ENCODE assay signal across 19 cellular contexts in the genomic region with DNA sequence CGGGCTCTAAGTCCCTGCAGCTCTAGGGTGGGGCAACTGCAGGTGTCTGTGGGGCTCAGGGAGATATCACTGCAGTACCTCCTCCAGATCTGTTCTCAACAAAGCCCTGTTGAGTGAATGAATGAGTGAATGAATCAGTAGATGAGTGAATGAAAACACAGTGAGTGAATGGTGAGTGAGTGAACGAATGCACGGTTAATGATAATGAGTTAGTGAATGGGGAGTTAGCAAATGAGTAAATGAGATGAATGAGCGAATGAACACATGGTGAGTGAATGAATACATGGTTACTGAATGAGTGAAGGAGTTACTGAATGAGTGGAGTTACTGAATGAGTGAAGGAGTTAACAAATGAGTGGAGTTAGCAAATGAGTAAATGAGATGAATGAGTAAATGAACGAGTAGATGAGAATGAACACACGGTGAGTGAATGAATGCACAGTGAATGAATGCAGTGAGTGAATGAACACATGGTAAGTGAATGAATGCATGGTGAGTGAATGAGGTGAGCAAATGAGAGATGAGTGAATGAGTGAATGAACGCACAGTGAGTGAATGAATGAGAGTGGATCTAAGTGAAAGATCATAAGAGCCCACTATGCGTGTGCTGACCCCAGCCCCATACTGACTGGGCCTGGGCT. TPM values are rescaled to one million over a fixed set of nuclear protein-coding genes. Genes with fewer than 3 reads are reported as not detected.
DNase-seq lines count a peak whose midpoint lies in the region; ATAC-seq, FAIRE-seq and TF ChIP-seq lines count a peak whose summit lies in the region.
"Had no signal": no experiment of that assay in that cellular context is flagged by ENCODE, and none has a peak within 500 bp of the region (broad histone marks: within the 10 kb centered on the region; RNA-seq: fewer than 3 reads in every experiment).

No MANE protein-coding gene starts in this region.

- H3K9ac ChIP-seq in GM12878 (ENCODE audit: control insufficient read depth, insufficient read depth, low read length): no peak overlapping the region
- H3K9ac ChIP-seq in GM23248: no peak overlapping the region
- no peak overlapping the region for H3K9ac ChIP-seq in smooth muscle cell (ENCODE audit: low read depth)

- TF ChIP-seq RAD21 in GM12878 (IDR thresholded peaks at IDR 0.05; ENCODE audit: insufficient read depth, low read depth, low read length): no peak

- H3K9me2 ChIP-seq in GM23248 (ENCODE audit: insufficient read depth): no peaks in the 10 kb centered on the region

- RAD21 ChIA-PET in GM12878 (lab: Charles Lee; ENCODE audit: unreplicated experiment): no interaction called here

- H3F3A ChIP-seq in GM23248 (ENCODE audit: insufficient read depth): no peaks in the 10 kb centered on the region
- no peaks in the 10 kb centered on the region for H3F3A ChIP-seq in smooth muscle cell (ENCODE audit: low read depth)

- BruUV-seq in GM12878 (replicated peaks; lab: Mats Ljungman, UMichigan): no TSS peak

- CTCF ChIA-PET in GM12878 (lab: Yijun Ruan, JAX): no interaction called here

- H3K36me3 Mint-ChIP-seq in activated naive CD4-positive, alpha-beta T cell treated with anti-CD3 and anti-CD28 coated beads, Interleukin-2, amount 50 U/mL, for 72 hours: no peaks in the 10 kb centered on the region
- H3K36me3 Mint-ChIP-seq: CD8-positive, alpha-beta T cell had no signal

- WGBS in GM12878 (ENCODE audit: insufficient coverage, insufficient replicate concordance, low lambda C conversion rate, missing lambda C conversion rate): 7% methylated on average over 8 of the region's 8 CpGs
- WGBS in GM23248 (ENCODE audit: low coverage in 1 of 2, low lambda C conversion rate in 2 of 2, missing lambda C conversion rate in 2 of 2), 2 experiments: 89 to 90% methylated on average over 8 of the region's 8 CpGs
- 94% methylated on average over 8 of the region's 8 CpGs for WGBS in smooth muscle cell (ENCODE audit: low lambda C conversion rate)

- no peaks in the 10 kb centered on the region for H4K20me1 ChIP-seq in GM12878 (ENCODE audit: control insufficient read depth, insufficient read depth)
- no peaks in the 10 kb centered on the region for H4K20me1 ChIP-seq in GM23248 (ENCODE audit: insufficient read depth)
- no peaks in the 10 kb centered on the region for H4K20me1 ChIP-seq in smooth muscle cell (ENCODE audit: low read depth)

- peaks cover 4% of the 10 kb centered on the region in 2 donors for H3K9me3 Mint-ChIP-seq in activated naive CD4-positive, alpha-beta T cell treated with anti-CD3 and anti-CD28 coated beads, Interleukin-2, amount 50 U/mL, for 72 hours
- H3K9me3 Mint-ChIP-seq: CD8-positive, alpha-beta T cell had no signal

- H3K4me1 ChIP-seq in GM12878 (ENCODE audit: control insufficient read depth, insufficient read depth, low read length): no peaks in the 10 kb centered on the region
- H3K4me1 ChIP-seq in lower lobe of right lung: peaks cover 10% of the 10 kb centered on the region
- H3K4me1 ChIP-seq in GM23248 (ENCODE audit: insufficient read depth): 0 out of 2 replicates have a peak, but pooled peaks cover 3% of the 10 kb centered on the region
- no peaks in the 10 kb centered on the region for H3K4me1 ChIP-seq in smooth muscle cell (ENCODE audit: low read depth)
- H3K4me1 ChIP-seq: A549, Caco-2, HAP-1 had no signal

- H2AFZ ChIP-seq in GM12878 (ENCODE audit: control insufficient read depth, low read depth, low read length): no peak overlapping the region
- H2AFZ ChIP-seq in GM23248: no peak overlapping the region
- no peak overlapping the region for H2AFZ ChIP-seq in smooth muscle cell (ENCODE audit: low read depth)

- H3K9me3 ChIP-seq in GM12878 (replicated peaks; ENCODE audit: control insufficient read depth, insufficient read depth, low read length) (no peaks in the 10 kb centered on the region), lower lobe of right lung (no peaks in the 10 kb centered on the region), GM23248 (ENCODE audit: low read depth) (no peaks in the 10 kb centered on the region), smooth muscle cell (replicated peaks; ENCODE audit: low read depth) (no peaks in the 10 kb centered on the region)
- H3K9me3 ChIP-seq: A549, Caco-2, HAP-1 had no signal

- TF ChIP-seq CTCF in GM12878 (IDR thresholded peaks at IDR 0.05 in 2 of 3, conservative IDR thresholded peaks at IDR 0.05 in 1 of 3; ENCODE audit: control insufficient read depth in 2 of 3, extremely low read depth in 1 of 3, insufficient read depth in 1 of 3, low read depth in 3 of 3, low read length in 3 of 3) (no peak), lower lobe of right lung (IDR thresholded peaks at IDR 0.05) (no peak), smooth muscle cell (IDR thresholded peaks at IDR 0.05; ENCODE audit: borderline replicate concordance, insufficient read depth, poor library complexity, severe bottlenecking) (no peak)

- no peak overlapping the region for H3K4me3 ChIP-seq in GM12878
- no peak overlapping the region for H3K4me3 ChIP-seq in lower lobe of right lung
- no peak overlapping the region for H3K4me3 ChIP-seq in GM23248
- no peak overlapping the region for H3K4me3 ChIP-seq in smooth muscle cell
- H3K4me3 ChIP-seq: A549, HAP-1 had no signal

- H3K79me2 ChIP-seq in GM12878 (ENCODE audit: control insufficient read depth, insufficient read depth, low read length) (no peaks in the 10 kb centered on the region), GM23248 (ENCODE audit: insufficient read depth) (no peaks in the 10 kb centered on the region), smooth muscle cell (ENCODE audit: low read depth) (no peaks in the 10 kb centered on the region)

- in situ Hi-C loops in GM12878 (cut with MboI): no loop called here
- in situ Hi-C loops in GM23248 (cut with MboI): no loop called here

- H3K4me2 ChIP-seq in GM12878 (ENCODE audit: control insufficient read depth, insufficient read depth) (no peak overlapping the region), GM23248 (ENCODE audit: unreplicated experiment) (no peak overlapping the region), smooth muscle cell (no peak overlapping the region)
- H3K4me2 ChIP-seq: A549 had no signal

- POLR2A ChIA-PET in GM12878 (lab: Charles Lee): no interaction called here

- no peak for FAIRE-seq in GM12878 (lab: Jason Lieb, UNC)
- FAIRE-seq in urothelium cell line (lab: Jason Lieb, UNC): peak; percentile 17
- FAIRE-seq: A549, G401.6, H54 had no signal

- SMC1A ChIA-PET in GM12878 (lab: Charles Lee; ENCODE audit: uncharacterized antibody, unreplicated experiment): no interaction called here

- H3K36me3 ChIP-seq in GM12878 (ENCODE audit: control insufficient read depth in 2 of 2, insufficient read depth in 2 of 2, low read length in 1 of 2): no peaks in the 10 kb centered on the region; a peak in 1 of 4 replicates
- H3K36me3 ChIP-seq in lower lobe of right lung: no peaks in the 10 kb centered on the region
- H3K36me3 ChIP-seq in GM23248 (ENCODE audit: low read depth): no peaks in the 10 kb centered on the region
- H3K36me3 ChIP-seq in smooth muscle cell (ENCODE audit: low read depth): no peaks in the 10 kb centered on the region
- H3K36me3 ChIP-seq: HAP-1 had no signal

- DNase-seq in activated naive CD4-positive, alpha-beta T cell treated with anti-CD3 and anti-CD28 coated beads, Interleukin-2, amount 50 U/mL, for 72 hours (ENCODE audit: low spot score in 2 of 2): no peak
- DNase-seq in activated naive CD4-positive, alpha-beta T cell treated with Interleukin-2 at 50 U/mL for 16 hours: no peak
- no peak for DNase-seq in GM12878 (ENCODE audit: low read depth, low spot score)
- DNase-seq in lower lobe of right lung: peak; percentile 3
- DNase-seq in urothelium cell line (ENCODE audit: low spot score): no peak
- DNase-seq in GM23248: no peak
- DNase-seq in smooth muscle cell (lab: John Stamatoyannopoulos, UW; ENCODE audit: unreplicated experiment): no peak
- DNase-seq in LoVo (ENCODE audit: low spot score): no peak
- DNase-seq: 8988T; ACHN; Caco-2; CD8-positive, alpha-beta T cell; DMS153; DND-41; GOT3 had no signal

- no peak overlapping the region for H3K27ac ChIP-seq in GM12878 (ENCODE audit: control insufficient read depth, insufficient read depth)
- H3K27ac ChIP-seq in lower lobe of right lung: no peak overlapping the region
- no peak overlapping the region for H3K27ac ChIP-seq in GM23248
- no peak overlapping the region for H3K27ac ChIP-seq in smooth muscle cell (ENCODE audit: low read depth)
- H3K27ac ChIP-seq: A549 had no signal

- no peak for TF ChIP-seq EP300 in GM12878 (IDR thresholded peaks at IDR 0.05; ENCODE audit: borderline replicate concordance in 1 of 2, control insufficient read depth in 1 of 2, low read depth in 2 of 2, low read length in 2 of 2)

- H3K27me3 ChIP-seq in GM12878 (replicated peaks in 1 of 2; ENCODE audit: control insufficient read depth in 2 of 2, insufficient read depth in 2 of 2, low read length in 1 of 2): no peaks in the 10 kb centered on the region
- H3K27me3 ChIP-seq in lower lobe of right lung (ENCODE audit: low read depth): no peaks in the 10 kb centered on the region
- no peaks in the 10 kb centered on the region for H3K27me3 ChIP-seq in GM23248 (replicated peaks; ENCODE audit: insufficient read depth)
- H3K27me3 ChIP-seq in smooth muscle cell (ENCODE audit: low read depth): no peaks in the 10 kb centered on the region

- intact Hi-C loops in GM12878 (cut with micrococcal nuclease; ENCODE audit: unreplicated experiment): no loop called here
- intact Hi-C loops in lower lobe of right lung (cut with DNase I): no loop called here

- TF ChIP-seq POLR2A in GM12878 (IDR thresholded peaks at IDR 0.05; ENCODE audit: low read depth, low read length): no peak

- ATAC-seq in activated naive CD4-positive, alpha-beta T cell treated with anti-CD3 and anti-CD28 coated beads, Interleukin-2, amount 50 U/mL, for 72 hours: peak; percentile 41 to 83
- ATAC-seq in GM12878 (no peak), lower lobe of right lung (no peak)
- ATAC-seq: A549; CD8-positive, alpha-beta T cell had no signal

- H3K27ac Mint-ChIP-seq in activated naive CD4-positive, alpha-beta T cell treated with anti-CD3 and anti-CD28 coated beads, Interleukin-2, amount 50 U/mL, for 72 hours: peak overlapping the region in 1 of 2 donors; percentile 44
- H3K27ac Mint-ChIP-seq: CD8-positive, alpha-beta T cell had no signal

RNA-seq across cellular contexts. Expression of gene STK32C, which starts 34.3 kb away (rescaled TPM):
- total RNA-seq in activated naive CD4-positive, alpha-beta T cell treated with anti-CD3 and anti-CD28 coated beads, Interleukin-2, amount 50 U/mL, for 72 hours: 10 to 100 TPM; 14.5 to 25.5 TPM
- 2.5 and 5.1 TPM in 2 replicates for total RNA-seq in GM12878 (2013; cell fraction: nucleolus; rRNA removed)
- total RNA-seq in GM12878 (2014; rRNA removed): 8.4 and 10.1 TPM in 2 replicates
- total RNA-seq in GM12878 (2014; rRNA removed; fragmentation: Illumina TruSeq; extraction: Trizol): 3.8 and 4.5 TPM in 2 replicates
- 10.7 and 11.5 TPM in 2 replicates for total RNA-seq in GM12878 (2021)
- 8.7 TPM for polyA plus RNA-seq in GM12878 (2011; ENCODE audit: low read depth)
- polyA plus RNA-seq in GM12878 (2011; rRNA removed): 1.5 and 1.9 TPM in 2 replicates
- 1.4 and 1.9 TPM in 2 replicates for polyA plus RNA-seq in GM12878 (2011; cell fraction: cytosol; rRNA removed)
- polyA plus RNA-seq in GM12878 (2011; cell fraction: nucleus; rRNA removed): 1.1 and 2.6 TPM in 2 replicates
- 8.1 and 13.5 TPM in 2 replicates for polyA plus RNA-seq in GM12878 (2012)
- 3.3 and 4.5 TPM in 2 replicates for polyA plus RNA-seq in GM12878 (2014; fragmentation: Illumina TruSeq; extraction: Trizol)
- 1 to 10 TPM; 1.6 to 4.1 TPM for polyA plus RNA-seq in GM12878 (2014; fragmentation: Nextera tagmentation; extraction: Ambion mirVana)
- 12.4 and 18.1 TPM in 2 replicates for polyA plus RNA-seq in GM12878 (2014; rRNA removed)
- 10 to 100 TPM; 10.5 to 11.3 TPM for polyA plus RNA-seq in GM12878 (2016; fragmentation: Nextera tagmentation; extraction: Ambion mirVana)
- 0.62 TPM in 1 of 2 replicates, not detected in the other for polyA minus RNA-seq in GM12878 (2011; rRNA and poly(A)+ RNA removed)
- not detected in 2 replicates for polyA minus RNA-seq in GM12878 (2011; cell fraction: cytosol; rRNA and poly(A)+ RNA removed)
- 0.36 and 0.96 TPM in 2 replicates for polyA minus RNA-seq in GM12878 (2011; cell fraction: nucleus; rRNA and poly(A)+ RNA removed)
- total RNA-seq in lower lobe of right lung: 14.1 TPM
- total RNA-seq in GM23248 (2014; rRNA removed; shearing (Covaris generic)): 7.1 and 9.8 TPM in 2 replicates
- 8.8 TPM in 2 replicates for polyA plus RNA-seq in GM23248 (2016; fragmentation: Nextera tagmentation; extraction: Ambion mirVana)
- 1.4 and 2.3 TPM in 2 replicates for total RNA-seq in smooth muscle cell
- 9.2 and 13.2 TPM in 2 replicates for polyA plus RNA-seq in smooth muscle cell

RNA-seq across cellular contexts. Expression of gene LRRC27, which starts 58.6 kb away (rescaled TPM):
- 1 to 10 TPM; 4.1 to 7.2 TPM for total RNA-seq in activated naive CD4-positive, alpha-beta T cell treated with anti-CD3 and anti-CD28 coated beads, Interleukin-2, amount 50 U/mL, for 72 hours
- total RNA-seq in GM12878 (2013; cell fraction: nucleolus; rRNA removed): 16.5 and 22.5 TPM in 2 replicates
- total RNA-seq in GM12878 (2014; rRNA removed) (6.3 and 6.8 TPM in 2 replicates), GM12878 (2014; rRNA removed; fragmentation: Illumina TruSeq; extraction: Trizol) (3.8 and 5.0 TPM in 2 replicates), GM12878 (2021) (3.3 and 4.5 TPM in 2 replicates), lower lobe of right lung (15.5 TPM), smooth muscle cell (6.3 and 7.6 TPM in 2 replicates)
- polyA plus RNA-seq in GM12878 (2011; ENCODE audit: low read depth): 4.1 TPM
- polyA plus RNA-seq in GM12878 (2011; rRNA removed) (0.62 and 0.84 TPM in 2 replicates), GM12878 (2014; fragmentation: Illumina TruSeq; extraction: Trizol) (4.6 and 6.4 TPM in 2 replicates), GM12878 (2014; fragmentation: Nextera tagmentation; extraction: Ambion mirVana) (under 1 TPM; 0.48 to 0.80 TPM), GM12878 (2014; rRNA removed) (4.3 and 6.9 TPM in 2 replicates), GM12878 (2016; fragmentation: Nextera tagmentation; extraction: Ambion mirVana) (1 to 10 TPM; 4.8 to 6.5 TPM), GM23248 (2016; fragmentation: Nextera tagmentation; extraction: Ambion mirVana) (9.6 and 11.5 TPM in 2 replicates), smooth muscle cell (11.5 and 12.8 TPM in 2 replicates)
- 0.72 and 0.82 TPM in 2 replicates for polyA plus RNA-seq in GM12878 (2011; cell fraction: cytosol; rRNA removed)
- polyA plus RNA-seq in GM12878 (2011; cell fraction: nucleus; rRNA removed): 2.5 and 2.8 TPM in 2 replicates
- polyA plus RNA-seq in GM12878 (2012): 4.0 and 4.5 TPM in 2 replicates
- polyA minus RNA-seq in GM12878 (2011; rRNA and poly(A)+ RNA removed): 0.36 TPM in 1 of 2 replicates, not detected in the other
- not detected in 2 replicates for polyA minus RNA-seq in GM12878 (2011; cell fraction: cytosol; rRNA and poly(A)+ RNA removed)
- 0.73 and 1.2 TPM in 2 replicates for polyA minus RNA-seq in GM12878 (2011; cell fraction: nucleus; rRNA and poly(A)+ RNA removed)
- 7.5 and 11.1 TPM in 2 replicates for total RNA-seq in GM23248 (2014; rRNA removed; shearing (Covaris generic))

Comparison
In these comparisons a context has a peak if more than half of its experiments do, and no peak if none do; other contexts are left out.
1. ATAC-seq: peak in activated naive CD4-positive, alpha-beta T cell treated with anti-CD3 and anti-CD28 coated beads, Interleukin-2, amount 50 U/mL, for 72 hours (2 of 2); none in GM12878 (single experiment) and lower lobe of right lung (0 of 2).